Comparison of ENCODE assay signal across 23 cellular contexts in the genomic region with DNA sequence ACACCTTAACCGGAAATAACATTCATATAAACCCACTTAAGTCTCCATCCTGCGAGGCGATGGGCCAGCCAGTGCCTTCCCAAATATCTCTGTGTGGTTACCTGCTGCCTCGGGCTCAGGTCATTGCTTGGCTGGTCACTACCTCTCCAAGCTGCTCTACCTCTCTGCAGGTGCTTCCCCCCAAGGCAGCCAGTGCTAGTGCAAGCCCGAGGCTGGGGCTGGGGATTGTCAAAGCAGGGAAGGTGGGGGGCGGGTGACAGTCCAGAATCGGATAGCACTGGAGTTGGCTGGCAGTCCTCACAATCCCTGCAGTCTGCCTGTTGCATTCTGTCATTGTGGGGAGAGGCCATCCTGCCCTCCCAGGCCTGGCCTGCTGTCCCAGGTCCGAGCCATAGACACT. TPM values are rescaled to one million over a fixed set of nuclear protein-coding genes. Genes with fewer than 3 reads are reported as not detected.
"Had no signal": no experiment of that assay in that cellular context is flagged by ENCODE, and none has a peak within 500 bp of the region (broad histone marks: within the 10 kb centered on the region; RNA-seq: fewer than 3 reads in every experiment).

No MANE protein-coding gene starts in this region.

- H3K27ac ChIP-seq: breast epithelium, coronary artery, epithelial cell of prostate, gastroesophageal sphincter, lower lobe of right lung, transverse colon, vagina had no signal

- H3K4me3 Mint-ChIP-seq: activated naive CD8-positive, alpha-beta T cell treated with anti-CD3 and anti-CD28 coated beads for 36 hours; natural killer cell; stimulated activated naive B cell treated with anti-CD40 and anti-IgM and Interleukin-4, amounts not matched to agents 10 μg/mL and 1 μg/mL and 100 μg/mL, for 72 hours had no signal

- H3K36me3 ChIP-seq: breast epithelium, gastroesophageal sphincter, lower lobe of right lung, transverse colon, vagina had no signal

- DNase-seq: activated CD4-positive, alpha-beta T cell treated with anti-CD3 and anti-CD28 coated beads for 4 hours; activated CD4-positive, alpha-beta T cell treated with anti-CD3 and anti-CD28 coated beads, Interleukin-2, amount 50 U/mL, for 48 hours; activated CD4-positive, CD25-positive, alpha-beta regulatory T cell; activated naive CD4-positive, alpha-beta T cell treated with Interleukin-2 at 50 U/mL for 16 hours; activated naive CD8-positive, alpha-beta T cell treated with anti-CD3 and anti-CD28 coated beads for 36 hours; activated T-cell treated with anti-CD3 and anti-CD28 coated beads, Interleukin-2, amount 50 U/mL, for 48 hours; cerebellar nuclear complex; head of caudate nucleus; hypothalamus; lower lobe of right lung; natural killer cell; small intestine; stimulated activated naive B cell treated with anti-CD40 and anti-IgM and Interleukin-4, amounts not matched to agents 10 μg/mL and 1 μg/mL and 100 μg/mL, for 72 hours; T1000; transverse colon had no signal

- H3K9me3 ChIP-seq: breast epithelium, gastroesophageal sphincter, lower lobe of right lung, transverse colon, vagina had no signal

- H3K9me3 Mint-ChIP-seq: activated naive CD8-positive, alpha-beta T cell treated with anti-CD3 and anti-CD28 coated beads for 36 hours; natural killer cell had no signal

- H3K36me3 Mint-ChIP-seq: activated naive CD8-positive, alpha-beta T cell treated with anti-CD3 and anti-CD28 coated beads for 36 hours; natural killer cell; stimulated activated naive B cell treated with anti-CD40 and anti-IgM and Interleukin-4, amounts not matched to agents 10 μg/mL and 1 μg/mL and 100 μg/mL, for 72 hours had no signal

- H3K4me1 ChIP-seq: breast epithelium had no signal

- H3K27me3 Mint-ChIP-seq: activated naive CD8-positive, alpha-beta T cell treated with anti-CD3 and anti-CD28 coated beads for 36 hours had no signal

- H3K4me1 Mint-ChIP-seq: activated naive CD8-positive, alpha-beta T cell treated with anti-CD3 and anti-CD28 coated beads for 36 hours; natural killer cell; stimulated activated naive B cell treated with anti-CD40 and anti-IgM and Interleukin-4, amounts not matched to agents 10 μg/mL and 1 μg/mL and 100 μg/mL, for 72 hours had no signal

- ATAC-seq: gastroesophageal sphincter; left lobe of liver; lower lobe of right lung; natural killer cell; sciatic nerve; stimulated activated naive B cell treated with anti-CD40 and anti-IgM and Interleukin-4, amounts not matched to agents 10 μg/mL and 1 μg/mL and 100 μg/mL, for 72 hours had no signal

- H3K4me3 ChIP-seq: breast epithelium, coronary artery, gastroesophageal sphincter, lower lobe of right lung, transverse colon, vagina had no signal

- H3K27me3 ChIP-seq: breast epithelium, gastroesophageal sphincter, transverse colon, vagina had no signal

- H3K27ac Mint-ChIP-seq: activated naive CD8-positive, alpha-beta T cell treated with anti-CD3 and anti-CD28 coated beads for 36 hours; natural killer cell; stimulated activated naive B cell treated with anti-CD40 and anti-IgM and Interleukin-4, amounts not matched to agents 10 μg/mL and 1 μg/mL and 100 μg/mL, for 72 hours had no signal

RNA-seq across cellular contexts. Expression of a gene that starts 11.1 kb away (rescaled TPM):
- total RNA-seq: activated naive CD8-positive, alpha-beta T cell treated with anti-CD3 and anti-CD28 coated beads for 36 hours; breast epithelium; lower lobe of right lung; natural killer cell; T-helper 1 cell treated with Interleukin-12 subunit alpha and Interleukin-12 subunit beta and Interleukin-4 antibody, amounts not matched to agents 30 ng/mL and 1 ng/mL, for 36 hours; vagina had no signal
